9 cellular contexts compared by ENCODE assay signal in the genomic region with DNA sequence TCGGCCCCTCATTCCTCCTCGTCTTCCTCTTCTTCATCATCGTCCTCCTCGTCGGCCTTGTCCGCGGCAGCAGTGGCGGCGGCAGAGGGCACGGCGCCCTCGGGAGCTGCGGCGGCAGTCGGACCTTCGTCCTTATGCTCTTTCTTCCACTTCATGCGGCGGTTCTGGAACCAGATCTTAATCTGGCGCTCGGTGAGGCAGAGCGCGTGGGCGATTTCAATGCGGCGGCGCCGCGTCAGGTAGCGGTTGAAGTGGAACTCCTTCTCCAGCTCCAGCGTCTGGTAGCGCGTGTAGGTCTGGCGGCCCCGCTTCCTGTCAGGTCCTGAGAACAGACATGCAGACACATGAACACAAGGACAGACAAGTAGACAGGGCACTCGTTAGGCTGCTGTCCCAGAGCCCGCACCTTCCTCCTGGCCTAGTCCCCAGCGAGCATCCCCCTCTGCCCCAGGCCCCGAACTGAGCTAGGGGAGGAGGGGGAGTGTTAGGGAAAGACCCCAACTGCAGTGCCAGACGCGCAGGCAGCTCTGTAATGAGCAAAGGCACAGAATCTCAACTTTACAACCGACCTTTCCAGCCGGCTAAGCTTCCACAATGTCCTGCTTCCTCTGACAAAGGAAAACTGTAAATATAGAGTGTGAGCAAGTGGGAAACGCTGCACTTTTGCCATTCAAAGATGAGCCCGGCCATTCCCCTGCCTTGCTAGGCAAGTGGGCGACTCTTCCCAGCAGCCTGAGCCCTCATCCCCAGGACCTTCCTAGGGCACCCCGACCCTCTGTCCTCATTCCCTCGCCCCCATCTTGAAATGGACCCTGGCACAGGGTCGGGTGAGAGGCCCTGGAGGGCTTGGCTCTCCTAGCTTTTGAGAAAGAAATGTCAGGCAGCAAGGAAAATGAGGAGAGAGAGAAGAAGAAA. TPM values are rescaled to one million over a fixed set of nuclear protein-coding genes. Genes with fewer than 3 reads are reported as not detected.
A peak's percentile ranks its signal among the peaks of the same experiment; 100 is the strongest.
DNase-seq lines count a peak whose midpoint lies in the region; ATAC-seq and TF ChIP-seq lines count a peak whose summit lies in the region.
"Had no signal": no experiment of that assay in that cellular context is flagged by ENCODE, and none has a peak within 500 bp of the region (broad histone marks: within the 10 kb centered on the region; RNA-seq: fewer than 3 reads in every experiment).

No MANE protein-coding gene starts in this region.

- H3K36me3 ChIP-seq in transverse colon: no peaks in the 10 kb centered on the region

- intact Hi-C loops in activated naive CD4-positive, alpha-beta T cell treated with anti-CD3 and anti-CD28 coated beads for 36 hours (cut with micrococcal nuclease): loop anchor here (5.0 to 10.0 kb wide), 4 partner anchors 32 to 1293 kb away; partner anchors contain the start of genes EVX1, HOXA11 and SNX10
- intact Hi-C loops in transverse colon (cut with DNase I; ENCODE audit: low total_unique reads): no loop called here

- H3K27ac ChIP-seq in transverse colon: peak overlapping the region; percentile 95 to 99 (median 98)

- H3K4me1 ChIP-seq in transverse colon: peaks cover 21 to 52% (median 39%) of the 10 kb centered on the region in 4 donors

- no peak for ATAC-seq in HG02678 (IDR thresholded peaks at IDR 0.05; ENCODE audit: unreplicated experiment)
- ATAC-seq: K562 had no signal

- H3K9me3 Mint-ChIP-seq in activated naive CD4-positive, alpha-beta T cell treated with anti-CD3 and anti-CD28 coated beads for 36 hours: no peaks in the 10 kb centered on the region

- peak overlapping the region; percentile 49 for H3K4me3 Mint-ChIP-seq in activated naive CD4-positive, alpha-beta T cell treated with anti-CD3 and anti-CD28 coated beads for 36 hours

- CTCF ChIA-PET in activated naive CD4-positive, alpha-beta T cell treated with anti-CD3 and anti-CD28 coated beads for 36 hours (lab: Charles Lee): interaction anchor here (1.0 kb wide), 2 partner anchors 17 to 24 kb away, joined by 3 read pairs; no protein-coding TSS in a partner anchor

- TF ChIP-seq POLR2A in transverse colon (IDR thresholded peaks at IDR 0.05): peak; percentile 30

- H3K9me3 ChIP-seq in transverse colon: no peaks in the 10 kb centered on the region

- peaks cover 92% of the 10 kb centered on the region for H3K27me3 Mint-ChIP-seq in activated naive CD4-positive, alpha-beta T cell treated with anti-CD3 and anti-CD28 coated beads for 36 hours (ENCODE audit: low read depth)

- peak; percentile 40 for DNase-seq in activated CD4-positive, CD25-positive, alpha-beta regulatory T cell treated with anti-CD3 and anti-CD28 coated beads, Interleukin-2, amount 50 U/mL, for 72 hours
- DNase-seq in activated CD4-positive, CD25-positive, alpha-beta regulatory T cell (lab: John Stamatoyannopoulos, UW): no peak
- DNase-seq in activated naive CD4-positive, alpha-beta T cell treated with anti-CD3 and anti-CD28 coated beads for 36 hours: peak; percentile 52
- DNase-seq in mesenteric fat pad (ENCODE audit: low spot score): peak; percentile 88
- DNase-seq in transverse colon: peak; percentile 53
- DNase-seq in GM13976 (ENCODE audit: low spot score): no peak
- no peak for DNase-seq in GOT3 (lab: John Stamatoyannopoulos, UW)

- H3K27me3 ChIP-seq in transverse colon: peaks cover 57% of the 10 kb centered on the region

- 20 to 21% methylated on average over 1 to 44 of the region's 48 CpGs for WGBS in transverse colon (ENCODE audit: low coverage in 1 of 2), 2 donors

- peak overlapping the region; percentile 41 for H3K27ac Mint-ChIP-seq in activated naive CD4-positive, alpha-beta T cell treated with anti-CD3 and anti-CD28 coated beads for 36 hours

- H3K4me3 ChIP-seq in transverse colon: peak overlapping the region; percentile 52 to 64 (median 59)
- H3K4me3 ChIP-seq: K562 had no signal

- TF ChIP-seq CTCF in transverse colon (IDR thresholded peaks at IDR 0.05) (peak in 1 of 5 experiments; percentile 7), GM13976 (IDR thresholded peaks at IDR 0.05; ENCODE audit: borderline replicate concordance, control extremely low read depth, extremely low read depth, insufficient read depth, missing control alignments) (no peak)

- no peak for TF ChIP-seq EP300 in transverse colon (IDR thresholded peaks at IDR 0.05; ENCODE audit: low read depth)

- in situ Hi-C loops in transverse colon (cut with MboI; ENCODE audit: low pct_ligation_motif_present in 1 of 4, low pct_unique_long_range_greater_than_20kb in 1 of 4, low sequenced_read_pairs in 3 of 4): loop anchor here in 3 of 4 donors (5.0 to 25.0 kb wide), 5 partner anchors 783 to 1293 kb away; no protein-coding TSS in a partner anchor
- in situ Hi-C loops in GM13976 (cut with MboI; ENCODE audit: low sequenced_read_pairs, unreplicated experiment): loop anchor here (5.0 to 25.0 kb wide), 4 partner anchors 300 to 780 kb away; no protein-coding TSS in a partner anchor

- peaks cover 50% of the 10 kb centered on the region for H3K4me1 Mint-ChIP-seq in activated naive CD4-positive, alpha-beta T cell treated with anti-CD3 and anti-CD28 coated beads for 36 hours (ENCODE audit: low read depth)

- H3K36me3 Mint-ChIP-seq in activated naive CD4-positive, alpha-beta T cell treated with anti-CD3 and anti-CD28 coated beads for 36 hours (ENCODE audit: low read depth): no peaks in the 10 kb centered on the region

RNA-seq across cellular contexts. Expression of gene HOXA7, which starts 1.3 kb away (rescaled TPM):
- not detected for total RNA-seq in activated naive CD4-positive, alpha-beta T cell treated with anti-CD3 and anti-CD28 coated beads for 36 hours
- total RNA-seq in mesenteric fat pad: 7.5 TPM
- 10 to 100 TPM in 3 of 4 donors, 1 to 10 TPM in 1; 7.0 to 22.9 (median 12.8) TPM for total RNA-seq in transverse colon
- total RNA-seq: K562 had no signal

RNA-seq across cellular contexts. Expression of gene HOXA3, which starts 2.8 kb away (rescaled TPM):
- not detected for total RNA-seq in activated naive CD4-positive, alpha-beta T cell treated with anti-CD3 and anti-CD28 coated beads for 36 hours
- total RNA-seq in mesenteric fat pad (5.8 TPM), transverse colon (10 to 100 TPM; 14.1 to 27.3 (median 15.7) TPM)

RNA-seq across cellular contexts. Expression of gene HOXA6, which starts 7.6 kb away (rescaled TPM):
- not detected for total RNA-seq in activated naive CD4-positive, alpha-beta T cell treated with anti-CD3 and anti-CD28 coated beads for 36 hours
- total RNA-seq in mesenteric fat pad (3.1 TPM), transverse colon (10 to 100 TPM; 12.9 to 27.8 (median 17.3) TPM)
- total RNA-seq: K562 had no signal

RNA-seq across cellular contexts. Expression of gene HOXA9, which starts 10.2 kb away (rescaled TPM):
- total RNA-seq in activated naive CD4-positive, alpha-beta T cell treated with anti-CD3 and anti-CD28 coated beads for 36 hours: not detected
- total RNA-seq in mesenteric fat pad (10.4 TPM), transverse colon (100 to 1,000 TPM in 1 of 4 donors, 10 to 100 TPM in 3; 19.5 to 130 (median 50.6) TPM)
- total RNA-seq: K562 had no signal

RNA-seq across cellular contexts. Expression of gene HOXA5, which starts 11.7 kb away (rescaled TPM):
- not detected for total RNA-seq in activated naive CD4-positive, alpha-beta T cell treated with anti-CD3 and anti-CD28 coated beads for 36 hours
- total RNA-seq in mesenteric fat pad: 15.3 TPM
- total RNA-seq in transverse colon: 10 to 100 TPM; 18.3 to 89.8 (median 31.6) TPM
- total RNA-seq: K562 had no signal

Comparison
In these comparisons a context has a peak if more than half of its experiments do, and no peak if none do; other contexts are left out.
1. DNase-seq: peak in activated CD4-positive, CD25-positive, alpha-beta regulatory T cell treated with anti-CD3 and anti-CD28 coated beads, Interleukin-2, amount 50 U/mL, for 72 hours (single experiment), activated naive CD4-positive, alpha-beta T cell treated with anti-CD3 and anti-CD28 coated beads for 36 hours (single experiment), mesenteric fat pad (single experiment) and transverse colon (single experiment); none in activated CD4-positive, CD25-positive, alpha-beta regulatory T cell (0 of 4), GM13976 (single experiment) and GOT3 (single experiment).